8 cellular contexts compared by ENCODE assay signal in the genomic region with DNA sequence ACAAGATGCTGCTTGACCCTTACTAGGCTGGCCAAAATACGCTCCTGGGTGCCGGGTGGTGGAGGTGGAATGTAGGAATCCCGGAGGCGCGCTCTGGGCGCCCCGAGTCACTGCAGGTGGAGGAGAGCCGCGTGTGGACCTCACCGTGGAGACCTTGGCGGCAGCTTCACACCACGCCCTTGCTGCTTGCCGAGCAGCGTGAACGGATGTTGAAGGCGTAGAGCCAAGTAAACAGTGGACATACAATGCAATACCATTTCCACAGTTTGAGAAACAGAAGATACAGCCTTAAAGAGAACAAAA. TPM values are rescaled to one million over a fixed set of nuclear protein-coding genes. Genes with fewer than 3 reads are reported as not detected.
DNase-seq lines count a peak whose midpoint lies in the region; ATAC-seq, FAIRE-seq and TF ChIP-seq lines count a peak whose summit lies in the region.

No MANE protein-coding gene starts in this region.

- H3K27ac Mint-ChIP-seq in T-helper 17 cell, result peak overlapping the region; percentile 90

- 2% methylated on average over 16 of the region's 16 CpGs for WGBS in mammary epithelial cell (ENCODE audit: low coverage, missing lambda C conversion rate)

- CTCF ChIA-PET in mammary epithelial cell (lab: Charles Lee; ENCODE audit: low non-redundant PET), result no interaction called here

- H3K4me1 ChIP-seq in mammary epithelial cell (ENCODE audit: insufficient read depth, low read length), result peaks cover 20% of the 10 kb centered on the region

- H4K20me1 ChIP-seq in mammary epithelial cell (ENCODE audit: insufficient read depth, low read length), result no peaks in the 10 kb centered on the region

- H3K79me2 ChIP-seq in mammary epithelial cell (ENCODE audit: insufficient read depth, low read length), result peaks cover 3% of the 10 kb centered on the region

- peak overlapping the region; percentile 23 for H3K27ac ChIP-seq in mammary epithelial cell (ENCODE audit: insufficient read depth, low read depth, low read length)

- no peaks in the 10 kb centered on the region for H3K36me3 Mint-ChIP-seq in T-helper 17 cell (ENCODE audit: low read depth)

- intact Hi-C loops in mammary epithelial cell (cut with micrococcal nuclease), result loop anchor here (1.0 to 10.0 kb wide), 4 partner anchors 41 to 278 kb away; a partner anchor contains a TSS

- peak overlapping the region; percentile 94 for H3K4me3 Mint-ChIP-seq in T-helper 17 cell

- H3K27me3 ChIP-seq in mammary epithelial cell (ENCODE audit: insufficient read depth, low read length) (no peaks in the 10 kb centered on the region), kidney epithelial cell (ENCODE audit: control insufficient read depth, insufficient read depth, low read length) (peaks cover 3% of the 10 kb centered on the region)

- H3K4me3 ChIP-seq in mammary epithelial cell (replicated peaks in 1 of 3; ENCODE audit: insufficient read depth in 1 of 3, low read depth in 2 of 3, low read length in 3 of 3), result peak overlapping the region; percentile 43 to 75 (median 60)
- peak overlapping the region; percentile 58 for H3K4me3 ChIP-seq in kidney epithelial cell (ENCODE audit: low read depth, low read length)

- dilution Hi-C loops in mammary epithelial cell (cut with HindIII; ENCODE audit: low sequenced_read_pairs), result no loop called here

- in situ Hi-C loops in mammary epithelial cell (cut with MboI; ENCODE audit: low sequenced_read_pairs in 2 of 2), result loop anchor here in 1 of 2 donors (25.0 kb wide), 1 partner anchor 116 kb away; no protein-coding TSS in a partner anchor

- H3K9me3 ChIP-seq in T-helper 17 cell (ENCODE audit: control insufficient read depth, low read length, poor library complexity, severe bottlenecking) (no peaks in the 10 kb centered on the region), mammary epithelial cell (replicated peaks; ENCODE audit: insufficient read depth, low read length) (no peaks in the 10 kb centered on the region)

- TF ChIP-seq CTCF in mammary epithelial cell (conservative IDR thresholded peaks at IDR 0.05 in 1 of 2, IDR thresholded peaks at IDR 0.05 in 1 of 2; ENCODE audit: extremely low read depth in 1 of 2, insufficient read depth in 1 of 2, low read depth in 1 of 2, low read length in 2 of 2) (no peak), kidney epithelial cell (IDR thresholded peaks at IDR 0.05; ENCODE audit: insufficient read depth, low read length, poor library complexity, severe bottlenecking) (no peak)

- H3K9ac ChIP-seq in mammary epithelial cell (ENCODE audit: insufficient read depth, low read length), result peak overlapping the region; percentile 76

- peak; percentile 33 for FAIRE-seq in HTR-8/SVneo (lab: Jason Lieb, UNC)

- H2AFZ ChIP-seq in mammary epithelial cell (ENCODE audit: low read depth, low read length), result peak overlapping the region; percentile 86

- H3K36me3 ChIP-seq in mammary epithelial cell (ENCODE audit: insufficient read depth, low read length) (no peaks in the 10 kb centered on the region), kidney epithelial cell (ENCODE audit: control insufficient read depth, insufficient read depth, low read length) (no peaks in the 10 kb centered on the region)

- H3K4me2 ChIP-seq in mammary epithelial cell (ENCODE audit: insufficient read depth, low read depth, low read length), result peak overlapping the region; percentile 87

- BruUV-seq in mammary epithelial cell (replicated peaks; lab: Mats Ljungman, UMichigan), result TSS peak; percentile 23

- peaks cover 27% of the 10 kb centered on the region for H3K4me1 Mint-ChIP-seq in T-helper 17 cell

- H3K27me3 Mint-ChIP-seq in T-helper 17 cell, result no peaks in the 10 kb centered on the region

- DNase-seq in NCI-H2081 (lab: John Stamatoyannopoulos, UW) (peak; percentile 23 to 60), NCI-H2081 treated with DMSO at 0.1 percent for 48 hours (lab: John Stamatoyannopoulos, UW) (no peak), HTR-8/SVneo (ENCODE audit: insufficient read length, low spot score) (peak; percentile 25), T-helper 17 cell (peak in 1 of 3 donors; percentile 16), mammary epithelial cell (peak; percentile 45), kidney epithelial cell (ENCODE audit: low read depth) (no peak)
- DNase-seq in stimulated activated CD4-positive, alpha-beta T cell treated with anti-CD3 and anti-CD28 coated beads, TNF-alpha, amount 100 ng/mL, for 1 hour (ENCODE audit: low read depth in 3 of 3, low spot score in 1 of 3), result peak in 2 of 3 donors; percentile 3 to 7

- ATAC-seq in T-helper 17 cell (peak; percentile 34), HG03196 (IDR thresholded peaks at IDR 0.05; ENCODE audit: unreplicated experiment) (no peak)

RNA-seq across cellular contexts. Expression of a gene that starts 1.3 kb away (rescaled TPM):
- total RNA-seq in T-helper 17 cell (1 to 10 TPM; 3.1 to 4.1 TPM), mammary epithelial cell (10 to 100 TPM in 1 of 2 donors, 1 to 10 TPM in 1; 8.7 to 10.1 TPM), kidney epithelial cell (10.1 and 11.4 TPM in 2 replicates)
- 2.3 TPM for polyA plus RNA-seq in mammary epithelial cell
- 7.5 TPM for polyA minus RNA-seq in mammary epithelial cell

RNA-seq across cellular contexts. Expression of a gene that starts 35.6 kb away (rescaled TPM):
- total RNA-seq in T-helper 17 cell (under 1 TPM; 0.26 to 0.70 TPM), mammary epithelial cell (not detected), kidney epithelial cell (1.2 and 1.3 TPM in 2 replicates)
- 0.06 TPM for polyA plus RNA-seq in mammary epithelial cell
- not detected for polyA minus RNA-seq in mammary epithelial cell

Comparison
In these comparisons a context has a peak if more than half of its experiments do, and no peak if none do; other contexts are left out.
1. DNase-seq: peak in NCI-H2081 (2 of 2), HTR-8/SVneo (single experiment), mammary epithelial cell (single experiment) and stimulated activated CD4-positive, alpha-beta T cell treated with anti-CD3 and anti-CD28 coated beads, TNF-alpha, amount 100 ng/mL, for 1 hour (2 of 3); none in NCI-H2081 treated with DMSO at 0.1 percent for 48 hours (single experiment) and kidney epithelial cell (single experiment).